In genomic region chrX:275967-276587, GRCh38 we compare ENCODE assay signal across 8 cellular contexts.
DNase-seq lines count a peak whose midpoint lies in the region; ATAC-seq lines count a peak whose summit lies in the region.

No MANE protein-coding gene starts in this region.

- peak overlapping the region; percentile 64; the same call in 1 of the 2 replicates for H3K4me3 ChIP-seq in GM08714 (ENCODE audit: low read length)

- in situ Hi-C loops in T47D (cut with HindIII; ENCODE audit: low pct_unique_long_range_greater_than_20kb, low sequenced_read_pairs): no loop called here

- DNase-seq in RKO (ENCODE audit: low spot score): peak; percentile 80
- DNase-seq in T47D (ENCODE audit: low read depth in 1 of 2, low spot score in 1 of 2): peak; percentile 89 to 94
- DNase-seq in inferior parietal cortex (ENCODE audit: extremely low spot score): peak; percentile 47
- peak; percentile 69 for DNase-seq in stimulated activated CD4-positive, alpha-beta T cell treated with anti-CD3 and anti-CD28 coated beads, Interleukin-15, amount 100 ng/mL, for 24 hours
- no peak for DNase-seq in DMS153 (lab: John Stamatoyannopoulos, UW)
- DNase-seq in COLO829 (ENCODE audit: low spot score): no peak

- peak; percentile 83 for ATAC-seq in HG02623 (IDR thresholded peaks at IDR 0.05; ENCODE audit: unreplicated experiment)

Comparison
In these comparisons a context has a peak if more than half of its experiments do, and no peak if none do; other contexts are left out.
1. DNase-seq: peak in RKO (single experiment), T47D (2 of 2), inferior parietal cortex (single experiment) and stimulated activated CD4-positive, alpha-beta T cell treated with anti-CD3 and anti-CD28 coated beads, Interleukin-15, amount 100 ng/mL, for 24 hours (single experiment); none in DMS153 (single experiment) and COLO829 (single experiment).